23 cellular contexts compared by ENCODE assay signal in genomic region chr16:22624759-22625533, GRCh38.
"Had no signal": no experiment of that assay in that cellular context is flagged by ENCODE, and none has a peak within 500 bp of the region (broad histone marks: within the 10 kb centered on the region; RNA-seq: fewer than 3 reads in every experiment).

No MANE protein-coding gene starts in this region.

- H3K36me3 ChIP-seq: brain microvascular endothelial cell, neutrophil, stomach had no signal

- H2AFZ ChIP-seq: hepatocyte had no signal

- H3K4me3 Mint-ChIP-seq: activated B cell treated with CpG ODN at 0.5 μM for 24 hours; activated CD4-positive, alpha-beta T cell treated with anti-CD3 and anti-CD28 coated beads, Interleukin-2, amount 10 ng/mL, durations not matched to agents 24 days and 14 days; activated naive CD4-positive, alpha-beta T cell treated with anti-CD3 and anti-CD28 coated beads, Interleukin-2, amount 10 ng/mL, durations not matched to agents 7 days and 5 days; activated naive CD8-positive, alpha-beta T cell treated with anti-CD3 and anti-CD28 coated beads, Interleukin-2, amount 50 U/mL, for 24 hours; mesothelial cell of epicardium; natural killer cell treated with Interleukin-12 subunit alpha and Interleukin-12 subunit beta and Interleukin-15 and Interleukin-18, amount 100 ng/mL, for 72 hours; T-cell; type B pancreatic cell had no signal

- DNase-seq: activated B cell treated with CpG ODN at 0.5 μM for 24 hours; activated CD4-positive, alpha-beta T cell treated with anti-CD3 and anti-CD28 coated beads, Interleukin-2, amount 10 ng/mL, durations not matched to agents 24 days and 14 days; activated effector memory CD4-positive, alpha-beta T cell treated with Interleukin-2 at 50 U/mL for 16 hours; activated naive CD4-positive, alpha-beta T cell treated with anti-CD3 and anti-CD28 coated beads, Interleukin-2, amount 10 ng/mL, durations not matched to agents 7 days and 5 days; activated naive CD8-positive, alpha-beta T cell treated with anti-CD3 and anti-CD28 coated beads, Interleukin-2, amount 50 U/mL, for 24 hours; activated T-cell treated with anti-CD3 and anti-CD28 coated beads, Interleukin-2, amount 50 U/mL, for 1 hour; aorta; brain microvascular endothelial cell; retina; stimulated activated CD4-positive, alpha-beta T cell treated with anti-CD3 and anti-CD28 coated beads, Interleukin-12 subunit alpha, Interleukin-12 subunit beta, amount 100 ng/mL, for 4 hours; stimulated activated CD4-positive, alpha-beta T cell treated with anti-CD3 and anti-CD28 coated beads, Interleukin-2, amount 100 ng/mL, for 48 hours; stomach; T-cell had no signal

- H3K4me1 ChIP-seq: stomach had no signal

- H3K36me3 Mint-ChIP-seq: activated naive CD4-positive, alpha-beta T cell treated with anti-CD3 and anti-CD28 coated beads, Interleukin-2, amount 10 ng/mL, durations not matched to agents 7 days and 5 days; mesothelial cell of epicardium; natural killer cell treated with Interleukin-12 subunit alpha and Interleukin-12 subunit beta and Interleukin-15 and Interleukin-18, amount 100 ng/mL, for 72 hours; T-cell; type B pancreatic cell had no signal

- H3K27ac Mint-ChIP-seq: activated B cell treated with CpG ODN at 0.5 μM for 24 hours; activated CD4-positive, alpha-beta T cell treated with anti-CD3 and anti-CD28 coated beads, Interleukin-2, amount 10 ng/mL, durations not matched to agents 24 days and 14 days; activated naive CD4-positive, alpha-beta T cell treated with anti-CD3 and anti-CD28 coated beads, Interleukin-2, amount 10 ng/mL, durations not matched to agents 7 days and 5 days; activated naive CD8-positive, alpha-beta T cell treated with anti-CD3 and anti-CD28 coated beads, Interleukin-2, amount 50 U/mL, for 24 hours; mesothelial cell of epicardium; natural killer cell treated with Interleukin-12 subunit alpha and Interleukin-12 subunit beta and Interleukin-15 and Interleukin-18, amount 100 ng/mL, for 72 hours; T-cell; type B pancreatic cell had no signal

- H3K79me2 ChIP-seq: hepatocyte had no signal

- H3K9ac ChIP-seq: SK-N-SH had no signal

- H3K27me3 Mint-ChIP-seq: activated naive CD4-positive, alpha-beta T cell treated with anti-CD3 and anti-CD28 coated beads, Interleukin-2, amount 10 ng/mL, durations not matched to agents 7 days and 5 days; activated naive CD8-positive, alpha-beta T cell treated with anti-CD3 and anti-CD28 coated beads, Interleukin-2, amount 50 U/mL, for 24 hours; type B pancreatic cell had no signal

- H3K4me3 ChIP-seq: coronary artery, hepatocyte, lung, stomach had no signal

- FAIRE-seq: endometrium had no signal

- ATAC-seq: activated naive CD8-positive, alpha-beta T cell treated with anti-CD3 and anti-CD28 coated beads, Interleukin-2, amount 50 U/mL, for 24 hours; left lobe of liver; T-cell had no signal

- H3K27ac ChIP-seq: brain microvascular endothelial cell, coronary artery, hepatocyte, neutrophil, stomach had no signal

- H3K27me3 ChIP-seq: brain microvascular endothelial cell had no signal

- H3K9me3 Mint-ChIP-seq: activated B cell treated with CpG ODN at 0.5 μM for 24 hours; activated CD4-positive, alpha-beta T cell treated with anti-CD3 and anti-CD28 coated beads, Interleukin-2, amount 10 ng/mL, durations not matched to agents 24 days and 14 days; activated naive CD4-positive, alpha-beta T cell treated with anti-CD3 and anti-CD28 coated beads, Interleukin-2, amount 10 ng/mL, durations not matched to agents 7 days and 5 days; activated naive CD8-positive, alpha-beta T cell treated with anti-CD3 and anti-CD28 coated beads, Interleukin-2, amount 50 U/mL, for 24 hours; mesothelial cell of epicardium; natural killer cell treated with Interleukin-12 subunit alpha and Interleukin-12 subunit beta and Interleukin-15 and Interleukin-18, amount 100 ng/mL, for 72 hours; T-cell; type B pancreatic cell had no signal

- H3K4me1 Mint-ChIP-seq: activated B cell treated with CpG ODN at 0.5 μM for 24 hours; activated CD4-positive, alpha-beta T cell treated with anti-CD3 and anti-CD28 coated beads, Interleukin-2, amount 10 ng/mL, durations not matched to agents 24 days and 14 days; activated naive CD4-positive, alpha-beta T cell treated with anti-CD3 and anti-CD28 coated beads, Interleukin-2, amount 10 ng/mL, durations not matched to agents 7 days and 5 days; activated naive CD8-positive, alpha-beta T cell treated with anti-CD3 and anti-CD28 coated beads, Interleukin-2, amount 50 U/mL, for 24 hours; mesothelial cell of epicardium; T-cell had no signal

- H3K9me3 ChIP-seq: neutrophil, SK-N-SH, stomach had no signal

- H3K4me2 ChIP-seq: hepatocyte, SK-N-SH had no signal
